ENCODE assay signal across 13 cellular contexts in genomic region chr14:60220084-60220483, GRCh38. TPM values are rescaled to one million over a fixed set of nuclear protein-coding genes. Genes with fewer than 3 reads are reported as not detected.
DNase-seq lines count a peak whose midpoint lies in the region; ATAC-seq lines count a peak whose summit lies in the region.
"Had no signal": no experiment of that assay in that cellular context is flagged by ENCODE, and none has a peak within 500 bp of the region (broad histone marks: within the 10 kb centered on the region; RNA-seq: fewer than 3 reads in every experiment).

No MANE protein-coding gene starts in this region.

- no peaks in the 10 kb centered on the region for H3K36me3 Mint-ChIP-seq in activated T-helper 2 cell treated with anti-CD3 and anti-CD28 coated beads, Interferon-gamma antibody, Interleukin-2, Interleukin-4, amounts not matched to agents 10 μg/mL and 5 μg/mL and 100 μg/mL, durations not matched to agents 14 hours and 24 hours and 36 hours (ENCODE audit: low read depth)

- ATAC-seq in HG02623 (IDR thresholded peaks at IDR 0.05; ENCODE audit: unreplicated experiment): peak; percentile 59
- ATAC-seq in HG03442 (IDR thresholded peaks at IDR 0.05; ENCODE audit: unreplicated experiment): peak; percentile 64
- ATAC-seq: Right ventricle myocardium inferior had no signal

- intact Hi-C loops in activated T-helper 2 cell treated with anti-CD3 and anti-CD28 coated beads, Interferon-gamma antibody, Interleukin-2, Interleukin-4, amounts not matched to agents 10 μg/mL and 5 μg/mL and 100 μg/mL, durations not matched to agents 14 hours and 24 hours and 36 hours (cut with micrococcal nuclease): no loop called here

- H3K27me3 Mint-ChIP-seq in activated T-helper 2 cell treated with anti-CD3 and anti-CD28 coated beads, Interferon-gamma antibody, Interleukin-2, Interleukin-4, amounts not matched to agents 10 μg/mL and 5 μg/mL and 100 μg/mL, durations not matched to agents 14 hours and 24 hours and 36 hours (ENCODE audit: low read depth): no peaks in the 10 kb centered on the region

- no peak overlapping the region for H3K27ac Mint-ChIP-seq in activated T-helper 2 cell treated with anti-CD3 and anti-CD28 coated beads, Interferon-gamma antibody, Interleukin-2, Interleukin-4, amounts not matched to agents 10 μg/mL and 5 μg/mL and 100 μg/mL, durations not matched to agents 14 hours and 24 hours and 36 hours

- H3K9me3 Mint-ChIP-seq in activated T-helper 2 cell treated with anti-CD3 and anti-CD28 coated beads, Interferon-gamma antibody, Interleukin-2, Interleukin-4, amounts not matched to agents 10 μg/mL and 5 μg/mL and 100 μg/mL, durations not matched to agents 14 hours and 24 hours and 36 hours: no peaks in the 10 kb centered on the region

- DNase-seq in stimulated activated CD8-positive, alpha-beta memory T cell treated with anti-CD3 and anti-CD28 coated beads, Interleukin-4, amount 100 ng/mL, for 24 hours (ENCODE audit: low read depth): peak; percentile 4
- DNase-seq in stimulated activated CD8-positive, alpha-beta memory T cell treated with anti-CD3 and anti-CD28 coated beads, Interleukin-4, amount 100 ng/mL, for 48 hours: no peak
- DNase-seq in activated T-helper 2 cell treated with anti-CD3 and anti-CD28 coated beads, Interferon-gamma antibody, Interleukin-2, Interleukin-4, amounts not matched to agents 10 μg/mL and 5 μg/mL and 100 μg/mL, durations not matched to agents 14 hours and 24 hours and 36 hours (ENCODE audit: low spot score): no peak
- DNase-seq in HuH-7.5 (ENCODE audit: low spot score) (no peak), NOMO-1 treated with DMSO at 0.1 percent for 48 hours (lab: John Stamatoyannopoulos, UW; ENCODE audit: unreplicated experiment) (no peak), G401 (ENCODE audit: low spot score) (no peak)
- DNase-seq: NCI-H2081 treated with DMSO at 0.1 percent for 48 hours; posterior cingulate gyrus; stimulated activated CD4-positive, alpha-beta T cell treated with anti-CD3 and anti-CD28 coated beads, Interleukin-2, amount 100 ng/mL, for 48 hours; trophoblast cell had no signal

- H3K4me1 Mint-ChIP-seq in activated T-helper 2 cell treated with anti-CD3 and anti-CD28 coated beads, Interferon-gamma antibody, Interleukin-2, Interleukin-4, amounts not matched to agents 10 μg/mL and 5 μg/mL and 100 μg/mL, durations not matched to agents 14 hours and 24 hours and 36 hours (ENCODE audit: low read depth): no peaks in the 10 kb centered on the region

- in situ Hi-C loops in G401 (cut with HindIII; ENCODE audit: low sequenced_read_pairs): no loop called here

- H3K4me3 Mint-ChIP-seq in activated T-helper 2 cell treated with anti-CD3 and anti-CD28 coated beads, Interferon-gamma antibody, Interleukin-2, Interleukin-4, amounts not matched to agents 10 μg/mL and 5 μg/mL and 100 μg/mL, durations not matched to agents 14 hours and 24 hours and 36 hours (ENCODE audit: low read depth): no peak overlapping the region

RNA-seq across cellular contexts. Expression of gene PPM1A, which starts 28.9 kb away (rescaled TPM):
- total RNA-seq in activated T-helper 2 cell treated with anti-CD3 and anti-CD28 coated beads, Interferon-gamma antibody, Interleukin-2, Interleukin-4, amounts not matched to agents 10 μg/mL and 5 μg/mL and 100 μg/mL, durations not matched to agents 14 hours and 24 hours and 36 hours: 45.7 and 48.2 TPM in 2 replicates
- total RNA-seq in G401 (2014; rRNA removed; shearing (Covaris generic)): 23.0 and 37.6 TPM in 2 replicates

RNA-seq across cellular contexts. Expression of gene DHRS7, which starts 54.9 kb away (rescaled TPM):
- 52.9 and 55.8 TPM in 2 replicates for total RNA-seq in activated T-helper 2 cell treated with anti-CD3 and anti-CD28 coated beads, Interferon-gamma antibody, Interleukin-2, Interleukin-4, amounts not matched to agents 10 μg/mL and 5 μg/mL and 100 μg/mL, durations not matched to agents 14 hours and 24 hours and 36 hours
- 39.7 and 59.3 TPM in 2 replicates for total RNA-seq in G401 (2014; rRNA removed; shearing (Covaris generic))
